In genomic region chr12:98352218-98352811, GRCh38 we compare ENCODE assay signal across 10 cellular contexts.
DNase-seq lines count a peak whose midpoint lies in the region; ATAC-seq and TF ChIP-seq lines count a peak whose summit lies in the region.
"Had no signal": no experiment of that assay in that cellular context is flagged by ENCODE, and none has a peak within 500 bp of the region (broad histone marks: within the 10 kb centered on the region; RNA-seq: fewer than 3 reads in every experiment).

No MANE protein-coding gene starts in this region.

- no peak overlapping the region for H3K4me3 Mint-ChIP-seq in type B pancreatic cell
- H3K4me3 Mint-ChIP-seq: activated naive CD4-positive, alpha-beta T cell treated with anti-CD3 and anti-CD28 coated beads, Interleukin-2, amount 50 U/mL, for 24 hours had no signal

- H3K4me1 Mint-ChIP-seq in type B pancreatic cell (ENCODE audit: unreplicated experiment), result peaks cover 7% of the 10 kb centered on the region
- H3K4me1 Mint-ChIP-seq: activated naive CD4-positive, alpha-beta T cell treated with anti-CD3 and anti-CD28 coated beads, Interleukin-2, amount 50 U/mL, for 24 hours had no signal

- H3K4me3 ChIP-seq in BJ (ENCODE audit: low read depth, low read length) (no peak overlapping the region), fibroblast of the aortic adventitia (ENCODE audit: low read depth, low read length) (no peak overlapping the region)
- H3K4me3 ChIP-seq: lower lobe of right lung had no signal

- POLR2A ChIA-PET in BJ (lab: Charles Lee), result no interaction called here

- peak; percentile 47 for DNase-seq in BJ (ENCODE audit: low read depth)
- DNase-seq in M059J (ENCODE audit: low read depth), result peak; percentile 79
- peak; percentile 72 for DNase-seq in fibroblast of the aortic adventitia (ENCODE audit: low read depth)
- DNase-seq in medulla oblongata (ENCODE audit: extremely low spot score), result no peak
- no peak for DNase-seq in type B pancreatic cell (ENCODE audit: extremely low spot score, unreplicated experiment)
- DNase-seq in DMS153 treated with DMSO at 0.1 percent for 48 hours (lab: John Stamatoyannopoulos, UW; ENCODE audit: unreplicated experiment), result no peak
- no peak for DNase-seq in activated CD4-positive, alpha-beta T cell treated with anti-CD3 and anti-CD28 coated beads, Interleukin-2, amount 50 U/mL, for 1 hour
- DNase-seq: lower lobe of right lung had no signal

- H3K27me3 Mint-ChIP-seq in type B pancreatic cell, result peaks cover 6% of the 10 kb centered on the region

- TF ChIP-seq CTCF in BJ (IDR thresholded peaks at IDR 0.05; ENCODE audit: insufficient read depth, low read depth, low read length), result no peak
- no peak for TF ChIP-seq CTCF in fibroblast of the aortic adventitia (IDR thresholded peaks at IDR 0.05; ENCODE audit: insufficient read depth, low read length)
- TF ChIP-seq CTCF in type B pancreatic cell (conservative IDR thresholded peaks at IDR 0.05), result no peak

- H3K27me3 ChIP-seq in BJ (ENCODE audit: control insufficient read depth, insufficient read depth, low read length), result no peaks in the 10 kb centered on the region

- no peaks in the 10 kb centered on the region for H3K36me3 ChIP-seq in BJ (ENCODE audit: control insufficient read depth, insufficient read depth, low read length)
- H3K36me3 ChIP-seq: lower lobe of right lung had no signal

- CTCF ChIA-PET in BJ (lab: Yijun Ruan, JAX), result no interaction called here

- no peak overlapping the region for H3K27ac Mint-ChIP-seq in type B pancreatic cell
- H3K27ac Mint-ChIP-seq: activated naive CD4-positive, alpha-beta T cell treated with anti-CD3 and anti-CD28 coated beads, Interleukin-2, amount 50 U/mL, for 24 hours had no signal

- H3K9me3 Mint-ChIP-seq in type B pancreatic cell, result no peaks in the 10 kb centered on the region
- H3K9me3 Mint-ChIP-seq: activated naive CD4-positive, alpha-beta T cell treated with anti-CD3 and anti-CD28 coated beads, Interleukin-2, amount 50 U/mL, for 24 hours had no signal

- peak; percentile 54 for ATAC-seq in GM21381 (IDR thresholded peaks at IDR 0.05; ENCODE audit: unreplicated experiment)
- ATAC-seq: lower lobe of right lung had no signal

- no peaks in the 10 kb centered on the region for H3K36me3 Mint-ChIP-seq in type B pancreatic cell
- H3K36me3 Mint-ChIP-seq: activated naive CD4-positive, alpha-beta T cell treated with anti-CD3 and anti-CD28 coated beads, Interleukin-2, amount 50 U/mL, for 24 hours had no signal

Comparison
In these comparisons a context has a peak if more than half of its experiments do, and no peak if none do; other contexts are left out.
1. DNase-seq: peak in BJ (single experiment), M059J (single experiment) and fibroblast of the aortic adventitia (single experiment); none in medulla oblongata (single experiment), type B pancreatic cell (single experiment), DMS153 treated with DMSO at 0.1 percent for 48 hours (single experiment) and activated CD4-positive, alpha-beta T cell treated with anti-CD3 and anti-CD28 coated beads, Interleukin-2, amount 50 U/mL, for 1 hour (single experiment).